In the genomic region with DNA sequence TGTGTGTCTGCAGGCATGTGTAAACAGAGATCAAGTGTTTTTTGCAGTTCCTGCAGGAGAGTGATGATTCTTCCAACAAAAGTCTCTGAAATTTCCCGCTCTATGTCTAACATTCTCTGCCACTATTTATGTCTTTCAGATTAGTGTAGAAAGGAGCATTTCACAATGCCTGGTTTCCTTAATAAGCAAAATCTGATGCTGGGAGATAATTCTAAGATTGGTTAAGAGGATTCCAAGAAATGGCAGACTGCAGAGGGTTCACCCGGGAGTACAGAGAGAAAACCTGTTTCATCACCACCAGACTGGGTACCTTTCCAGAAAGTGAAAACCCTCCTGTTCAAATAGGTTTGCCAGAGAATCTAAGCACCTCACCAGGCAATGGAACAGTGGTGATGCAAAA, we compare ENCODE assay signal across 26 cellular contexts.
"Had no signal": no experiment of that assay in that cellular context is flagged by ENCODE, and none has a peak within 500 bp of the region (broad histone marks: within the 10 kb centered on the region; RNA-seq: fewer than 3 reads in every experiment).

No MANE protein-coding gene starts in this region.

- H3K9me3 Mint-ChIP-seq: dendritic cell treated with granulocyte-macrophage colony-stimulating factor and Interleukin-4, amounts not matched to agents 40 ng/mL and 50 ng/mL, for 4 days; naive thymus-derived CD4-positive, alpha-beta T cell; stimulated activated effector memory CD8-positive, alpha-beta T cell treated with anti-CD3 and anti-CD28 coated beads, Interleukin-12 subunit alpha, Interleukin-12 subunit beta, amount 100 ng/mL, for 72 hours had no signal

- H3K79me2 ChIP-seq: hepatocyte had no signal

- H3K36me3 ChIP-seq: esophagus squamous epithelium, gastroesophageal sphincter, heart left ventricle, left lung, neural progenitor cell, prostate gland, right atrium auricular region, sigmoid colon, stomach, tibial nerve, upper lobe of right lung, uterus had no signal

- H3K4me3 Mint-ChIP-seq: dendritic cell treated with granulocyte-macrophage colony-stimulating factor and Interleukin-4, amounts not matched to agents 40 ng/mL and 50 ng/mL, for 4 days; naive thymus-derived CD4-positive, alpha-beta T cell; nephron; neural progenitor cell; stimulated activated effector memory CD8-positive, alpha-beta T cell treated with anti-CD3 and anti-CD28 coated beads, Interleukin-12 subunit alpha, Interleukin-12 subunit beta, amount 100 ng/mL, for 72 hours had no signal

- H3K4me3 ChIP-seq: esophagus squamous epithelium, gastroesophageal sphincter, heart left ventricle, hepatocyte, left lung, neural progenitor cell, prostate gland, right atrium auricular region, sigmoid colon, stomach, tibial nerve, upper lobe of right lung, uterus had no signal

- H3K27me3 ChIP-seq: esophagus squamous epithelium, foreskin keratinocyte, gastroesophageal sphincter, heart left ventricle, hepatocyte, left lung, neural progenitor cell, right atrium auricular region, sigmoid colon, stomach, tibial nerve, upper lobe of right lung, uterus had no signal

- H3K4me1 Mint-ChIP-seq: stimulated activated effector memory CD8-positive, alpha-beta T cell treated with anti-CD3 and anti-CD28 coated beads, Interleukin-12 subunit alpha, Interleukin-12 subunit beta, amount 100 ng/mL, for 72 hours had no signal

- H3K4me2 ChIP-seq: hepatocyte, neural progenitor cell had no signal

- H3K27ac Mint-ChIP-seq: dendritic cell treated with granulocyte-macrophage colony-stimulating factor and Interleukin-4, amounts not matched to agents 40 ng/mL and 50 ng/mL, for 4 days; naive thymus-derived CD4-positive, alpha-beta T cell; nephron; neural progenitor cell; stimulated activated effector memory CD8-positive, alpha-beta T cell treated with anti-CD3 and anti-CD28 coated beads, Interleukin-12 subunit alpha, Interleukin-12 subunit beta, amount 100 ng/mL, for 72 hours had no signal

- H3K27ac ChIP-seq: esophagus squamous epithelium, foreskin keratinocyte, gastroesophageal sphincter, heart left ventricle, hepatocyte, left lung, neural progenitor cell, prostate gland, right atrium auricular region, sigmoid colon, stomach, tibial nerve, upper lobe of right lung, uterus had no signal

- H3K9ac ChIP-seq: neural progenitor cell had no signal

- DNase-seq: effector CD8-positive, alpha-beta T cell; erythroblast; esophagus squamous epithelium; foreskin keratinocyte; heart left ventricle; left cardiac atrium; left lung; mesenchymal stem cell; midbrain; naive thymus-derived CD4-positive, alpha-beta T cell; sigmoid colon; stimulated activated CD4-positive, alpha-beta T cell treated with anti-CD3 and anti-CD28 coated beads, Interleukin-2, amount 100 ng/mL, for 24 hours; stimulated activated CD4-positive, alpha-beta T cell treated with anti-CD3 and anti-CD28 coated beads, Interleukin-4, amount 100 ng/mL, for 24 hours; stimulated activated naive CD4-positive, alpha-beta T cell treated with Interleukin-2 at 50 U/mL for 16 hours; stomach; upper lobe of right lung; uterus had no signal

- H3K27me3 Mint-ChIP-seq: naive thymus-derived CD4-positive, alpha-beta T cell had no signal

- H3K9me3 ChIP-seq: esophagus squamous epithelium, gastroesophageal sphincter, heart left ventricle, left lung, prostate gland, right atrium auricular region, sigmoid colon, stomach, tibial nerve, upper lobe of right lung, uterus had no signal

- H2AFZ ChIP-seq: hepatocyte, neural progenitor cell had no signal

- H3K36me3 Mint-ChIP-seq: neural progenitor cell; stimulated activated effector memory CD8-positive, alpha-beta T cell treated with anti-CD3 and anti-CD28 coated beads, Interleukin-12 subunit alpha, Interleukin-12 subunit beta, amount 100 ng/mL, for 72 hours had no signal

- H3K4me1 ChIP-seq: gastroesophageal sphincter, heart left ventricle, prostate gland, right atrium auricular region, sigmoid colon, stomach, tibial nerve, upper lobe of right lung, uterus had no signal
